ENCODE assay signal across 8 cellular contexts in the genomic region with DNA sequence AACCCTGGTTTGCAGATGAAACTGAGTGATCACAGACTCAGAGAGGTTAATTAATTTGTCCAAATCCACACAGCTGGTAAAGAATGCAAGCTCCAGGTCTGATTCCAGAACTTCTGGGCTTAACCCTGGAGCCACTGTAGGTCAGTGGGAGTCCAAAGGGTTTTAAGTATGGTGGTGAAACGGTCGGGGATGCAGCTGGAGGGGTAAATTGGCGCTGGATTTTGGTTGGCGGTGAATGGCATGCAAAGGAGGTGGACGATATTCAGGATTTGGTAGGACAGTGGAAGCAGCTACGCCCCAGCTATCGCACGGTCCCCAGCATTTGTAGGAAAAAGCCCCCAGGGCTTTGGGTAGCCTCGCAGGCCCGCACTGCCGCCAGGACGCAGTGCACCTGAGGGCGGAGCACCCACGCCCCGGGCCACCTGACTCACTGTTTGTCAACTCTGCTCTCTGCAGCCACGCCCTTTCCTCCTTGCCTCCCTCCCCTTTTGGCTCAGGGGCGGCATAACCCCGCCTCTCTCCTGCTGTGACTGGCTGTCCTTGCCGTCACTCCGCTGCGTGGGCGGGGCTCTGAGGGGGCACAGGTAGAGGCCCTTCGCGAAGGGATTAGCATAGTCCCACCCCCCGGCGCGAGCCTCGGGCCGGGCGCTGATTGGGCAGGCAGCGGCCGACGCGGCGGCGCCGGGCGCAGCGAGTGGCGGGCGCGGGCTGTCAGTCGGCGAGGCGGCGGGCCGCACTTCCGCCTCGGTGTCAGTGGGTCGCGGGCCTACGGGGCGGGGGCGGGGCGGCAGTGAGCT. TPM values are rescaled to one million over a fixed set of nuclear protein-coding genes. Genes with fewer than 3 reads are reported as not detected.
A peak's percentile ranks its signal among the peaks of the same experiment; 100 is the strongest.
DNase-seq lines count a peak whose midpoint lies in the region; ATAC-seq and TF ChIP-seq lines count a peak whose summit lies in the region.

A gene (plus strand): TSS at position 750 of the 797 bp plus-strand sequence. CDS start 17,664 bp downstream, outside the sequence.

- H3K36me3 ChIP-seq in heart right ventricle: peaks cover 0 to 23% (median 0%) of the 10 kb centered on the region in 9 donors

- intact Hi-C loops in T-helper 1 cell treated with Interleukin-12 subunit alpha and Interleukin-12 subunit beta and Interleukin-4 antibody, amounts not matched to agents 30 ng/mL and 1 ng/mL, for 36 hours (cut with micrococcal nuclease): loop anchor here (1.0 to 10.0 kb wide), 11 partner anchors 18 to 697 kb away; a partner anchor contains a TSS
- intact Hi-C loops in heart right ventricle (cut with DNase I): loop anchor here in 2 of 10 donors (2.0 to 5.0 kb wide), 2 partner anchors 55 to 56 kb away; a partner anchor contains a TSS

- peaks cover 11% of the 10 kb centered on the region for H3K36me3 Mint-ChIP-seq in progenitor cell of endocrine pancreas (ENCODE audit: insufficient read depth)

- no peaks in the 10 kb centered on the region for H3K9me3 Mint-ChIP-seq in progenitor cell of endocrine pancreas (ENCODE audit: low read depth)

- peak; percentile 100 for DNase-seq in GM13976 (ENCODE audit: low spot score)
- peak; percentile 97 for DNase-seq in NCI-H146 treated with DMSO at 0.1 percent for 48 hours (lab: John Stamatoyannopoulos, UW; ENCODE audit: unreplicated experiment)
- peak; percentile 95 for DNase-seq in amniotic epithelial cell (ENCODE audit: low read depth)
- DNase-seq in heart right ventricle: peak; percentile 98 to 99
- DNase-seq in progenitor cell of endocrine pancreas (ENCODE audit: low spot score, unreplicated experiment): peak; percentile 100
- DNase-seq in ureter (ENCODE audit: low spot score): peak; percentile 100

- WGBS in heart right ventricle, 2 donors: 1 to 2% methylated on average over 40 to 55 of the region's 55 CpGs

- H3K27me3 Mint-ChIP-seq in progenitor cell of endocrine pancreas: no peaks in the 10 kb centered on the region

- H3K27me3 ChIP-seq in heart right ventricle: peaks cover 0 to 2% (median 0%) of the 10 kb centered on the region in 7 donors

- in situ Hi-C loops in GM13976 (cut with MboI; ENCODE audit: low sequenced_read_pairs, unreplicated experiment): no loop called here

- peak within 1 kb of the TSS; percentile 55 to 94 (median 90) for H3K27ac ChIP-seq in heart right ventricle

- peak; percentile 98 for ATAC-seq in HG02870 (IDR thresholded peaks at IDR 0.05; ENCODE audit: unreplicated experiment)
- peak; percentile 93 to 99 (median 98) for ATAC-seq in heart right ventricle

- TF ChIP-seq CTCF in GM13976 (IDR thresholded peaks at IDR 0.05; ENCODE audit: borderline replicate concordance, control extremely low read depth, extremely low read depth, insufficient read depth, missing control alignments): no peak
- TF ChIP-seq CTCF in heart right ventricle (IDR thresholded peaks at IDR 0.05): no peak
- no peak for TF ChIP-seq CTCF in progenitor cell of endocrine pancreas (IDR thresholded peaks at IDR 0.05; ENCODE audit: unreplicated experiment)

- peaks cover 13% of the 10 kb centered on the region for H3K4me1 Mint-ChIP-seq in progenitor cell of endocrine pancreas (ENCODE audit: low read depth)

- peak within 1 kb of the TSS; percentile 84 for H3K4me3 Mint-ChIP-seq in progenitor cell of endocrine pancreas (ENCODE audit: low read depth)

- H3K4me1 ChIP-seq in heart right ventricle: peaks cover 4 to 84% (median 48%) of the 10 kb centered on the region in 9 donors

- H3K9me3 ChIP-seq in heart right ventricle: peaks cover 0 to 4% (median 0%) of the 10 kb centered on the region in 11 donors

- H3K4me3 ChIP-seq in heart right ventricle: peak within 1 kb of the TSS; percentile 60 to 89 (median 72)

- peak within 1 kb of the TSS; percentile 93 for H3K27ac Mint-ChIP-seq in progenitor cell of endocrine pancreas

RNA-seq across cellular contexts. Expression of the gene that starts here (rescaled TPM):
- total RNA-seq in T-helper 1 cell treated with Interleukin-12 subunit alpha and Interleukin-12 subunit beta and Interleukin-4 antibody, amounts not matched to agents 30 ng/mL and 1 ng/mL, for 36 hours: 37.9 and 44.7 TPM in 2 replicates
- total RNA-seq in heart right ventricle (10 to 100 TPM; 35.4 to 55.7 (median 41.7) TPM), progenitor cell of endocrine pancreas (56.7 and 57.4 TPM in 2 replicates), ureter (130 TPM)
- polyA plus RNA-seq in heart right ventricle: 10 to 100 TPM; 12.6 to 30.3 TPM

Comparison
In these comparisons a context has a peak if more than half of its experiments do, and no peak if none do; other contexts are left out.
1. Peak in every context shown above with its lines: DNase-seq, ATAC-seq, H3K4me3 ChIP-seq and H3K27ac ChIP-seq.